Comparison of ENCODE assay signal across 8 cellular contexts in the genomic region with DNA sequence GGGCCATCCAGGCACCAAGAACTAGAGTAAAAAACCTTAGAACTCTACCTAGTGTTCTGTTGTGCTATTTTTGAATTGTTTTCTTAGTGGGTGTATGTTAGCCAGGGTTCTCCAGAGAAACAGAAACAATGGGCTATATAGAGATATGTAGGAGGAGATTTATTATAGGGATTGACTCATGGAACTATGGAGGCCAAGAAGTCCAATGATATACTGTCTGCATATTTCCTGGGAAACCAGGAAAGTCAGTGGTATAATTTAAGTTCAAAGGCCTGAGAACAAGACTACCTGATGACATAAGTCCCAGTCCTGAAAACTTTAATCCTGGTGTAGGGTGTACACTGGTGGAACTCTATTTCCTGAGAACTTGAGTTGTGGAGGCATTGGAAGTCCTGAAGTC.
"Had no signal": no experiment of that assay in that cellular context is flagged by ENCODE, and none has a peak within 500 bp of the region (broad histone marks: within the 10 kb centered on the region; RNA-seq: fewer than 3 reads in every experiment).

No MANE protein-coding gene starts in this region.

- FAIRE-seq: G401.6, GM12878, GM12891, GM12892, GM18507, GM19239 had no signal

- ATAC-seq: GM12878 had no signal

- DNase-seq: GDM1, GF-D8 had no signal

- H3K4me3 ChIP-seq: GM12878 had no signal
